In the genomic region with DNA sequence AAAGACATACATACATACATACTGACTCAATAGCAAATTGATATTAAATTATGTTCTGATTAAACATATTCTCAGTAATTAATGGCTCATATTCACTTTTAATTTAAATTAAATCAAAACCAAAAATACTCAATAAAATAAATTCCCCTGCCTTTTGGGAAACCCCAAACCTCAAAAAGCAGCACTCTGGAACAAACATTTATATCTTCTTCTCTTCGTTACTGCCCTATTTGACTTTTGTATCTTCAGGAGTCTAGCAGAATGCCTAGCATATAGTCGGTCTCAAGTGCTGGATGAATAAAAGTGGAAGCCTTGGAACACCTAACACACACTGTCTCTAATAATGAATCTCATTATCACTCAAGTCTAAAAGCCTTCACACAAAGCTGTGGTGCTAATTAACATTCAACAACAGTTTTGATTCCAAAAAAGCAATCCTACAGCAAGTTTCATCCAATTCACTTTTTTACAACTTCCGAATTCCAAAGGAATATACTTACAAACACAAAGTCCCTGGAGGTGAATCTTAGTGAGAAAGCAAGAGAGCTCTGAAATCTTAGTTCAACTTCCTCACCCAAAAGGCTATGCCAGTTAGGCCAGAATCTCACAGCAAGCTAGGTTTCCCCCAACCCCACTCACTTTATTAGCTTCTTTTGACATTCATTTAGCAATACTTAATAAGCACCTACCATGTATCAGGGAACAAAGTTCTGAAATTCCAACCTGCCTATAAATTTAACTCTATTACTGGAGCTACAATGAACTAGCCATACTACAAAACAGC, we compare ENCODE assay signal across 21 cellular contexts. TPM values are rescaled to one million over a fixed set of nuclear protein-coding genes. Genes with fewer than 3 reads are reported as not detected.
DNase-seq lines count a peak whose midpoint lies in the region; ATAC-seq and TF ChIP-seq lines count a peak whose summit lies in the region.
"Had no signal": no experiment of that assay in that cellular context is flagged by ENCODE, and none has a peak within 500 bp of the region (broad histone marks: within the 10 kb centered on the region; RNA-seq: fewer than 3 reads in every experiment).

No MANE protein-coding gene starts in this region.

- intact Hi-C loops in natural killer cell (cut with micrococcal nuclease) = no loop called here
- intact Hi-C loops in PC-3 (cut with micrococcal nuclease) = no loop called here

- H3K4me1 Mint-ChIP-seq in natural killer cell = peaks cover 40 to 46% of the 10 kb centered on the region in 2 donors
- H3K4me1 Mint-ChIP-seq in natural killer cell treated with Interleukin-12 subunit alpha and Interleukin-12 subunit beta and Interleukin-15 and Interleukin-18, amount 100 ng/mL, for 72 hours (ENCODE audit: low read depth in 2 of 2) = peaks cover 31 to 38% of the 10 kb centered on the region in 2 donors

- no peaks in the 10 kb centered on the region for H3K27me3 ChIP-seq in PC-3 (ENCODE audit: low read length)
- H3K27me3 ChIP-seq: esophagus muscularis mucosa, SJSA1 had no signal

- H3K27ac ChIP-seq in PC-3 (ENCODE audit: low read length) = no peak overlapping the region
- H3K27ac ChIP-seq: esophagus muscularis mucosa, SJSA1, skin epidermis had no signal

- no peak for DNase-seq in natural killer cell
- DNase-seq in natural killer cell treated with Interleukin-12 subunit alpha and Interleukin-12 subunit beta and Interleukin-15 and Interleukin-18, amount 100 ng/mL, for 72 hours (ENCODE audit: low spot score) = no peak
- DNase-seq in PC-3 = no peak
- DNase-seq in medulla oblongata (ENCODE audit: extremely low spot score) = peak; percentile 11
- DNase-seq in HPDE6-E6E7 (ENCODE audit: extremely low spot score) = no peak
- no peak for DNase-seq in LoVo (ENCODE audit: low spot score)
- DNase-seq in HCEC 1CT = no peak
- DNase-seq: activated CD4-positive, alpha-beta T cell treated with anti-CD3 and anti-CD28 coated beads for 36 hours; activated gamma-delta T cell treated with Interleukin-2 at 50 U/mL for 16 hours; C1 segment of cervical spinal cord; hippocampal formation; NCI-H1048; NCI-H187; NCI-H524 treated with DMSO at 0.1 percent for 48 hours; occipital lobe; stimulated activated CD4-positive, alpha-beta T cell treated with anti-CD3 and anti-CD28 coated beads, Interleukin-2, amount 100 ng/mL, for 24 hours; substantia nigra had no signal

- TF ChIP-seq CTCF in natural killer cell (IDR thresholded peaks at IDR 0.05) (no peak), PC-3 (conservative IDR thresholded peaks at IDR 0.05; ENCODE audit: low read depth, low read length) (no peak)

- H3K27ac Mint-ChIP-seq in natural killer cell = peak overlapping the region; percentile 61 to 74
- H3K27ac Mint-ChIP-seq in natural killer cell treated with Interleukin-12 subunit alpha and Interleukin-12 subunit beta and Interleukin-15 and Interleukin-18, amount 100 ng/mL, for 72 hours = peak overlapping the region in 1 of 2 donors; percentile 36
- H3K27ac Mint-ChIP-seq: activated CD4-positive, alpha-beta T cell treated with anti-CD3 and anti-CD28 coated beads for 36 hours had no signal

- no peak overlapping the region for H2AFZ ChIP-seq in PC-3 (ENCODE audit: low read length)

- CTCF ChIA-PET in PC-3 (lab: Charles Lee) = no interaction called here

- H3K9ac ChIP-seq in PC-3 (ENCODE audit: low read length) = no peak overlapping the region

- no peaks in the 10 kb centered on the region for H3K9me2 ChIP-seq in PC-3 (replicated peaks; ENCODE audit: low read length)

- H3K4me3 Mint-ChIP-seq in natural killer cell = peak overlapping the region; percentile 35
- H3K4me3 Mint-ChIP-seq in natural killer cell treated with Interleukin-12 subunit alpha and Interleukin-12 subunit beta and Interleukin-15 and Interleukin-18, amount 100 ng/mL, for 72 hours = no peak overlapping the region
- H3K4me3 Mint-ChIP-seq: activated CD4-positive, alpha-beta T cell treated with anti-CD3 and anti-CD28 coated beads for 36 hours had no signal

- no peaks in the 10 kb centered on the region for H3K27me3 Mint-ChIP-seq in natural killer cell (ENCODE audit: low read depth in 2 of 2)
- no peaks in the 10 kb centered on the region for H3K27me3 Mint-ChIP-seq in natural killer cell treated with Interleukin-12 subunit alpha and Interleukin-12 subunit beta and Interleukin-15 and Interleukin-18, amount 100 ng/mL, for 72 hours
- H3K27me3 Mint-ChIP-seq: activated CD4-positive, alpha-beta T cell treated with anti-CD3 and anti-CD28 coated beads for 36 hours had no signal

- ATAC-seq in natural killer cell (no peak), PC-3 (no peak), HG03025 (IDR thresholded peaks at IDR 0.05; ENCODE audit: low FRiP score, unreplicated experiment) (no peak)
- ATAC-seq in natural killer cell treated with Interleukin-12 subunit alpha and Interleukin-12 subunit beta and Interleukin-15 and Interleukin-18, amount 100 ng/mL, for 72 hours = no peak
- ATAC-seq: activated CD4-positive, alpha-beta T cell treated with anti-CD3 and anti-CD28 coated beads for 36 hours had no signal

- H3K36me3 Mint-ChIP-seq in natural killer cell = no peaks in the 10 kb centered on the region
- H3K36me3 Mint-ChIP-seq in natural killer cell treated with Interleukin-12 subunit alpha and Interleukin-12 subunit beta and Interleukin-15 and Interleukin-18, amount 100 ng/mL, for 72 hours = peaks cover 7% of the 10 kb centered on the region

- POLR2A ChIA-PET in PC-3 (lab: Charles Lee; ENCODE audit: unreplicated experiment) = interaction anchor here (0.6 kb wide), 1 partner anchor 36 kb away, joined by 3 read pairs; no protein-coding TSS in a partner anchor

- BruUV-seq in PC-3 (replicated peaks; lab: Mats Ljungman, UMichigan) = TSS peak; percentile 2

- H3K79me2 ChIP-seq in PC-3 (ENCODE audit: low read length) = peaks cover 98% of the 10 kb centered on the region

- H3K4me3 ChIP-seq in PC-3 (ENCODE audit: low read length) = no peak overlapping the region
- H3K4me3 ChIP-seq: esophagus muscularis mucosa, SJSA1, skin epidermis had no signal

- no peaks in the 10 kb centered on the region for H3K36me3 ChIP-seq in PC-3 (ENCODE audit: low read depth, low read length)
- H3K36me3 ChIP-seq: esophagus muscularis mucosa had no signal

- no peaks in the 10 kb centered on the region for H3K4me1 ChIP-seq in PC-3 (ENCODE audit: insufficient read depth, low read length)
- H3K4me1 ChIP-seq: SJSA1 had no signal

- H3K4me2 ChIP-seq in PC-3 (ENCODE audit: low read length) = no peak overlapping the region

- H3K9me3 Mint-ChIP-seq in natural killer cell = no peaks in the 10 kb centered on the region
- peaks cover 3% of the 10 kb centered on the region for H3K9me3 Mint-ChIP-seq in natural killer cell treated with Interleukin-12 subunit alpha and Interleukin-12 subunit beta and Interleukin-15 and Interleukin-18, amount 100 ng/mL, for 72 hours

- H4K20me1 ChIP-seq in PC-3 (ENCODE audit: low read length) = peaks cover 33% of the 10 kb centered on the region

- no peaks in the 10 kb centered on the region for H3K9me3 ChIP-seq in PC-3 (ENCODE audit: low read length)
- H3K9me3 ChIP-seq: esophagus muscularis mucosa, SJSA1 had no signal

- H3F3A ChIP-seq in PC-3 (ENCODE audit: low read length, unreplicated experiment) = no peaks in the 10 kb centered on the region

RNA-seq across cellular contexts. Expression of a gene that starts 35.0 kb away (rescaled TPM):
- 10 to 100 TPM; 61.3 to 67.0 (median 62.7) TPM for total RNA-seq in natural killer cell
- total RNA-seq in natural killer cell treated with Interleukin-12 subunit alpha and Interleukin-12 subunit beta and Interleukin-15 and Interleukin-18, amount 100 ng/mL, for 72 hours = 10 to 100 TPM; 43.9 to 44.3 TPM
- 55.8 and 71.9 TPM in 2 replicates for total RNA-seq in PC-3 (2014; rRNA removed)
